38 cellular contexts compared by ENCODE assay signal in the genomic region with DNA sequence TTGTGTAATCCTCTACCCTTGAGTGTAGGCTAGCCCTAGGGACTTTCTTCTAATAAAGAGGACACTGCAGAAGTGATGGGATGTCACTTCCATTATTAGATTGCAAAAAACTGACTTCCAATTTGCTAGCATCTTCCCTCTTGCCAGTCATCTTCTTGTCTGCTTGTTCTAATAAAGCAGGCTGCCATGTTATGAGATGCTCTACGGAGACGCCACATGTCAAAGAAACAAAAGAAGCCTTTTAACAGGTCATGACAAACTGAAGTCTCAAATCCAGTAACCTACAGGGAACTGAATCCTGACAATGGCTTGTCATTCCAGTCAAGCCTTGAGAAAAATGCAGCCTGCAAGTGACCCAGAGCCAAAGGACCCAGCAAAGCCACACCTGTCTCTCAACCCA.
"Had no signal": no experiment of that assay in that cellular context is flagged by ENCODE, and none has a peak within 500 bp of the region (broad histone marks: within the 10 kb centered on the region; RNA-seq: fewer than 3 reads in every experiment).

No MANE protein-coding gene starts in this region.

- H3K27me3 Mint-ChIP-seq: activated naive CD4-positive, alpha-beta T cell treated with anti-CD3 and anti-CD28 coated beads, Interleukin-2, amount 10 ng/mL, durations not matched to agents 7 days and 5 days; activated naive CD4-positive, alpha-beta T cell treated with anti-CD3 and anti-CD28 coated beads, Interleukin-2, amount 50 U/mL, for 24 hours; activated naive CD8-positive, alpha-beta T cell; activated naive CD8-positive, alpha-beta T cell treated with anti-CD3 and anti-CD28 coated beads for 36 hours; activated naive CD8-positive, alpha-beta T cell treated with anti-CD3 and anti-CD28 coated beads, Interleukin-2, amount 10 ng/mL, durations not matched to agents 7 days and 5 days; activated naive CD8-positive, alpha-beta T cell treated with anti-CD3 and anti-CD28 coated beads, Interleukin-2, amount 50 U/mL, for 24 hours; activated T-cell treated with anti-CD3 and anti-CD28 coated beads, Interleukin-2, amount 50 U/mL, for 24 hours; activated T-helper 17 cell treated with anti-CD3 and anti-CD28 coated beads, Interleukin-2, amount 50 U/mL, for 72 hours; brain; central memory CD8-positive, alpha-beta T cell had no signal

- H3K27me3 ChIP-seq: adrenal gland, ascending aorta, body of pancreas, brain microvascular endothelial cell, breast epithelium, cardiac muscle cell had no signal

- H3K27ac Mint-ChIP-seq: activated naive CD4-positive, alpha-beta T cell treated with anti-CD3 and anti-CD28 coated beads for 36 hours; activated naive CD4-positive, alpha-beta T cell treated with anti-CD3 and anti-CD28 coated beads, Interleukin-2, amount 10 ng/mL, durations not matched to agents 7 days and 5 days; activated naive CD4-positive, alpha-beta T cell treated with anti-CD3 and anti-CD28 coated beads, Interleukin-2, amount 50 U/mL, for 24 hours; activated naive CD4-positive, alpha-beta T cell treated with anti-CD3 and anti-CD28 coated beads, Interleukin-2, amount 50 U/mL, for 72 hours; activated naive CD8-positive, alpha-beta T cell; activated naive CD8-positive, alpha-beta T cell treated with anti-CD3 and anti-CD28 coated beads for 36 hours; activated naive CD8-positive, alpha-beta T cell treated with anti-CD3 and anti-CD28 coated beads, Interleukin-2, amount 10 ng/mL, durations not matched to agents 7 days and 5 days; activated naive CD8-positive, alpha-beta T cell treated with anti-CD3 and anti-CD28 coated beads, Interleukin-2, amount 50 U/mL, for 24 hours; activated T-cell treated with anti-CD3 and anti-CD28 coated beads, Interleukin-2, amount 50 U/mL, for 24 hours; activated T-cell treated with anti-CD3 and anti-CD28 coated beads, Interleukin-2, amount 50 U/mL, for 72 hours; activated T-helper 1 cell treated with anti-CD3 and anti-CD28 coated beads, Interleukin-12 subunit alpha, Interleukin-12 subunit beta, Interleukin-2, Interleukin-4 antibody, amounts not matched to agents 30 ng/mL and 10 ng/mL and 1 ng/mL, durations not matched to agents 14 hours and 24 hours and 36 hours; activated T-helper 17 cell treated with anti-CD3 and anti-CD28 coated beads, Interleukin-2, amount 50 U/mL, for 72 hours; activated T-helper 2 cell treated with anti-CD3 and anti-CD28 coated beads, Interferon-gamma antibody, Interleukin-2, Interleukin-4, amounts not matched to agents 10 μg/mL and 5 μg/mL and 100 μg/mL, durations not matched to agents 14 hours and 24 hours and 36 hours; brain had no signal

- H3K4me3 Mint-ChIP-seq: activated naive CD4-positive, alpha-beta T cell treated with anti-CD3 and anti-CD28 coated beads for 36 hours; activated naive CD4-positive, alpha-beta T cell treated with anti-CD3 and anti-CD28 coated beads, Interleukin-2, amount 10 ng/mL, durations not matched to agents 7 days and 5 days; activated naive CD4-positive, alpha-beta T cell treated with anti-CD3 and anti-CD28 coated beads, Interleukin-2, amount 50 U/mL, for 24 hours; activated naive CD8-positive, alpha-beta T cell; activated naive CD8-positive, alpha-beta T cell treated with anti-CD3 and anti-CD28 coated beads for 36 hours; activated naive CD8-positive, alpha-beta T cell treated with anti-CD3 and anti-CD28 coated beads, Interleukin-2, amount 10 ng/mL, durations not matched to agents 7 days and 5 days; activated naive CD8-positive, alpha-beta T cell treated with anti-CD3 and anti-CD28 coated beads, Interleukin-2, amount 50 U/mL, for 24 hours; activated T-cell treated with anti-CD3 and anti-CD28 coated beads, Interleukin-2, amount 50 U/mL, for 24 hours; activated T-cell treated with anti-CD3 and anti-CD28 coated beads, Interleukin-2, amount 50 U/mL, for 4 hours; activated T-cell treated with anti-CD3 and anti-CD28 coated beads, Interleukin-2, amount 50 U/mL, for 72 hours; activated T-helper 1 cell treated with anti-CD3 and anti-CD28 coated beads, Interleukin-12 subunit alpha, Interleukin-12 subunit beta, Interleukin-2, Interleukin-4 antibody, amounts not matched to agents 30 ng/mL and 10 ng/mL and 1 ng/mL, durations not matched to agents 14 hours and 24 hours and 36 hours; activated T-helper 17 cell treated with anti-CD3 and anti-CD28 coated beads, Interleukin-2, amount 50 U/mL, for 72 hours; brain; central memory CD8-positive, alpha-beta T cell had no signal

- H3K4me3 ChIP-seq: adrenal gland, ascending aorta, body of pancreas, breast epithelium, cardiac muscle cell had no signal

- H3K4me1 Mint-ChIP-seq: activated naive CD4-positive, alpha-beta T cell treated with anti-CD3 and anti-CD28 coated beads, Interleukin-2, amount 10 ng/mL, durations not matched to agents 7 days and 5 days; activated naive CD4-positive, alpha-beta T cell treated with anti-CD3 and anti-CD28 coated beads, Interleukin-2, amount 50 U/mL, for 24 hours; activated naive CD8-positive, alpha-beta T cell treated with anti-CD3 and anti-CD28 coated beads for 36 hours; activated naive CD8-positive, alpha-beta T cell treated with anti-CD3 and anti-CD28 coated beads, Interleukin-2, amount 10 ng/mL, durations not matched to agents 7 days and 5 days; activated naive CD8-positive, alpha-beta T cell treated with anti-CD3 and anti-CD28 coated beads, Interleukin-2, amount 50 U/mL, for 24 hours; activated T-helper 17 cell treated with anti-CD3 and anti-CD28 coated beads, Interleukin-2, amount 50 U/mL, for 72 hours; brain; central memory CD8-positive, alpha-beta T cell had no signal

- H3K36me3 ChIP-seq: adrenal gland, ascending aorta, brain microvascular endothelial cell, breast epithelium, cardiac muscle cell had no signal

- H3K27ac ChIP-seq: adrenal gland, ascending aorta, body of pancreas, brain microvascular endothelial cell, breast epithelium, cardiac muscle cell had no signal

- DNase-seq: activated effector memory CD4-positive, alpha-beta T cell treated with anti-CD3 and anti-CD28 coated beads, Interleukin-2, amount 50 U/mL, for 16 hours; activated effector memory CD4-positive, alpha-beta T cell treated with Interleukin-2 at 50 U/mL for 16 hours; activated gamma-delta T cell; activated gamma-delta T cell treated with Interleukin-2 at 50 U/mL for 16 hours; activated naive CD4-positive, alpha-beta T cell; activated naive CD4-positive, alpha-beta T cell treated with anti-CD3 and anti-CD28 coated beads for 36 hours; activated naive CD4-positive, alpha-beta T cell treated with anti-CD3 and anti-CD28 coated beads, Interleukin-2, amount 10 ng/mL, durations not matched to agents 7 days and 5 days; activated naive CD4-positive, alpha-beta T cell treated with anti-CD3 and anti-CD28 coated beads, Interleukin-2, amount 50 U/mL, for 16 hours; activated naive CD4-positive, alpha-beta T cell treated with Interleukin-2 at 50 U/mL for 16 hours; activated naive CD8-positive, alpha-beta T cell treated with anti-CD3 and anti-CD28 coated beads for 36 hours; activated naive CD8-positive, alpha-beta T cell treated with anti-CD3 and anti-CD28 coated beads, Interleukin-2, amount 10 ng/mL, durations not matched to agents 7 days and 5 days; activated naive CD8-positive, alpha-beta T cell treated with anti-CD3 and anti-CD28 coated beads, Interleukin-2, amount 50 U/mL, for 24 hours; activated T-cell treated with anti-CD3 and anti-CD28 coated beads, Interleukin-2, amount 50 U/mL, for 1 hour; activated T-cell treated with anti-CD3 and anti-CD28 coated beads, Interleukin-2, amount 50 U/mL, for 24 hours; activated T-cell treated with anti-CD3 and anti-CD28 coated beads, Interleukin-2, amount 50 U/mL, for 4 hours; activated T-cell treated with anti-CD3 and anti-CD28 coated beads, Interleukin-2, amount 50 U/mL, for 48 hours; activated T-cell treated with anti-CD3 and anti-CD28 coated beads, Interleukin-2, amount 50 U/mL, for 72 hours; adrenal gland; amniotic stem cell; amygdala; anterior cingulate cortex; aorta; body of pancreas; brain microvascular endothelial cell; caudate nucleus; central memory CD4-positive, alpha-beta T cell; cerebellar nuclear complex had no signal
